17 cellular contexts compared by ENCODE assay signal in the genomic region with DNA sequence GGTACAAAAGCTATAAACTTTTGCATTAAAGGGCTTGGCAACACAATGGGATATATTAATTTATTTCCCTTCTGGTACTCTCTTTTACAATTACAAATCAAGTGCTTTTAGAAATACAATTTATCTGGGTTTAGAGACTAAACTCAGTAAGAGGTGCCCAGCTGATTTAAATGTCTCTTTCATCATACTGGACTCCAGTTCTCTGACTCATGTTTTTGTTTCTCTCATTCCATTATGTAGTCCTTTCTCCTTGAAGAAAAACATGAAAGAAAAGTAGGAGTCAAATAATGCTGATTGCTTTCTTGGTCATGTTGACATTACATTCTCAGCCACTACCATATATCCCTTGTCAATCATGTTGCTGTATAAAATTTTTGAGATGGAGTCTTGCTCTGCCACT. TPM values are rescaled to one million over a fixed set of nuclear protein-coding genes. Genes with fewer than 3 reads are reported as not detected.
A peak's percentile ranks its signal among the peaks of the same experiment; 100 is the strongest.
DNase-seq lines count a peak whose midpoint lies in the region; ATAC-seq, FAIRE-seq and TF ChIP-seq lines count a peak whose summit lies in the region.
"Had no signal": no experiment of that assay in that cellular context is flagged by ENCODE, and none has a peak within 500 bp of the region (broad histone marks: within the 10 kb centered on the region; RNA-seq: fewer than 3 reads in every experiment).

No MANE protein-coding gene starts in this region.

- no peaks in the 10 kb centered on the region for H3K9me3 ChIP-seq in CD4-positive, CD25-positive, alpha-beta regulatory T cell (ENCODE audit: control insufficient read depth in 2 of 2, low read length in 2 of 2)
- no peaks in the 10 kb centered on the region for H3K9me3 ChIP-seq in mesenchymal stem cell (ENCODE audit: control insufficient read depth, low read length)

- no peak overlapping the region for H2BK120ac ChIP-seq in mesenchymal stem cell (ENCODE audit: low read depth, low read length)

- H2BK15ac ChIP-seq in mesenchymal stem cell (ENCODE audit: low read depth, poor library complexity, severe bottlenecking), result no peak overlapping the region

- H4K8ac ChIP-seq in mesenchymal stem cell (ENCODE audit: low read length), result no peak overlapping the region

- no peaks in the 10 kb centered on the region for H3K4me1 ChIP-seq in CD4-positive, CD25-positive, alpha-beta regulatory T cell (ENCODE audit: control insufficient read depth, insufficient read depth, low read length, poor library complexity, severe bottlenecking)
- H3K4me1 ChIP-seq in mesenchymal stem cell (ENCODE audit: control insufficient read depth, insufficient read depth, low read depth, low read length), result peaks cover 1% of the 10 kb centered on the region
- H3K4me1 ChIP-seq: foreskin keratinocyte had no signal

- peak overlapping the region in 2 of 3 donors; percentile 46 to 48 for H3K27ac Mint-ChIP-seq in CD4-positive, CD25-positive, alpha-beta regulatory T cell
- H3K27ac Mint-ChIP-seq: activated naive CD8-positive, alpha-beta T cell; B cell; H9; T-helper 2 cell treated with Interferon-gamma antibody and Interleukin-4, amounts not matched to agents 5 μg/mL and 100 μg/mL, for 36 hours had no signal

- peaks cover 0 to 4% (median 0%) of the 10 kb centered on the region in 4 donors for H3K4me1 Mint-ChIP-seq in CD4-positive, CD25-positive, alpha-beta regulatory T cell
- H3K4me1 Mint-ChIP-seq: B cell, H9 had no signal

- DNase-seq in CD4-positive, CD25-positive, alpha-beta regulatory T cell, result no peak
- DNase-seq in RWPE1 (ENCODE audit: low spot score), result peak; percentile 8
- peak; percentile 50 for DNase-seq in mesenchymal stem cell
- no peak for DNase-seq in LoVo (ENCODE audit: low spot score)
- DNase-seq: activated CD4-positive, alpha-beta T cell treated with anti-CD3 and anti-CD28 coated beads for 48 hours; DMS153; H9; NCI-H2029; nucleus accumbens had no signal

- no peak for ATAC-seq in CD4-positive, CD25-positive, alpha-beta regulatory T cell (ENCODE audit: low read depth in 2 of 2)
- no peak for ATAC-seq in HG02623 (IDR thresholded peaks at IDR 0.05; ENCODE audit: unreplicated experiment)
- no peak for ATAC-seq in GM18873 (IDR thresholded peaks at IDR 0.05; ENCODE audit: low FRiP score, unreplicated experiment)
- ATAC-seq in HG02588 (IDR thresholded peaks at IDR 0.05; ENCODE audit: unreplicated experiment), result no peak
- ATAC-seq: foreskin keratinocyte had no signal

- H2BK12ac ChIP-seq in mesenchymal stem cell (ENCODE audit: low read length in 2 of 2), result no peak overlapping the region

- FAIRE-seq in endometrium (lab: Jason Lieb, UNC), result peak; percentile 26

- H3K27ac ChIP-seq in CD4-positive, CD25-positive, alpha-beta regulatory T cell (ENCODE audit: insufficient read depth, low read length, poor library complexity, severe bottlenecking), result no peak overlapping the region
- H3K27ac ChIP-seq in RWPE1, result no peak overlapping the region
- no peak overlapping the region for H3K27ac ChIP-seq in mesenchymal stem cell (ENCODE audit: low read length, poor library complexity, severe bottlenecking)
- H3K27ac ChIP-seq: foreskin keratinocyte had no signal

- no peak overlapping the region for H2AFZ ChIP-seq in mesenchymal stem cell (ENCODE audit: low read depth, low read length)

- no peak overlapping the region for H3K23ac ChIP-seq in mesenchymal stem cell (ENCODE audit: low read length in 2 of 2)

- no peak overlapping the region for H3K14ac ChIP-seq in mesenchymal stem cell (ENCODE audit: low read length in 2 of 2)

- H3K4me3 Mint-ChIP-seq in CD4-positive, CD25-positive, alpha-beta regulatory T cell, result no peak overlapping the region
- H3K4me3 Mint-ChIP-seq: activated naive CD8-positive, alpha-beta T cell; B cell; H9; T-helper 2 cell treated with Interferon-gamma antibody and Interleukin-4, amounts not matched to agents 5 μg/mL and 100 μg/mL, for 36 hours had no signal

- no peak overlapping the region for H4K91ac ChIP-seq in mesenchymal stem cell (ENCODE audit: low read length)

- H3K27me3 Mint-ChIP-seq in CD4-positive, CD25-positive, alpha-beta regulatory T cell, result no peaks in the 10 kb centered on the region
- H3K27me3 Mint-ChIP-seq: activated naive CD8-positive, alpha-beta T cell; B cell had no signal

- no peak overlapping the region for H2AK5ac ChIP-seq in mesenchymal stem cell (ENCODE audit: low read length, severe bottlenecking)

- H3K36me3 ChIP-seq in CD4-positive, CD25-positive, alpha-beta regulatory T cell (ENCODE audit: control insufficient read depth, insufficient read depth, low read length), result peaks cover 22% of the 10 kb centered on the region
- H3K36me3 ChIP-seq in mesenchymal stem cell (ENCODE audit: control insufficient read depth in 1 of 2, insufficient read depth in 2 of 2, low read depth in 1 of 2, low read length in 2 of 2), result peaks cover 0 to 31% of the 10 kb centered on the region in 2 experiments

- no peaks in the 10 kb centered on the region for H3K27me3 ChIP-seq in CD4-positive, CD25-positive, alpha-beta regulatory T cell (ENCODE audit: control insufficient read depth, insufficient read depth, low read length)
- no peaks in the 10 kb centered on the region for H3K27me3 ChIP-seq in mesenchymal stem cell (ENCODE audit: control insufficient read depth in 1 of 2, insufficient read depth in 1 of 2, low read length in 2 of 2)
- H3K27me3 ChIP-seq: foreskin keratinocyte had no signal

- H3K4me2 ChIP-seq in mesenchymal stem cell (ENCODE audit: low read length, poor library complexity, severe bottlenecking), result no peak overlapping the region

- H3K79me1 ChIP-seq in mesenchymal stem cell (replicated peaks; ENCODE audit: low read length, poor library complexity, severe bottlenecking), result no peaks in the 10 kb centered on the region

- POLR2A ChIA-PET in RWPE1 (lab: Yijun Ruan, JAX; ENCODE audit: low non-redundant PET), result no interaction called here

- H3K36me3 Mint-ChIP-seq in CD4-positive, CD25-positive, alpha-beta regulatory T cell, result peaks cover 24% of the 10 kb centered on the region

- peak overlapping the region; percentile 42 for H3K9ac ChIP-seq in mesenchymal stem cell (ENCODE audit: low read length)

- no peak overlapping the region for H3K4me3 ChIP-seq in CD4-positive, CD25-positive, alpha-beta regulatory T cell (ENCODE audit: low read depth, low read length)
- H3K4me3 ChIP-seq in mesenchymal stem cell (ENCODE audit: insufficient read depth in 1 of 2, low read depth in 1 of 2, low read length in 2 of 2), result no peak overlapping the region

- no peak overlapping the region for H3K4ac ChIP-seq in mesenchymal stem cell (ENCODE audit: low read depth in 1 of 2, low read length in 2 of 2)

- no peak overlapping the region for H3K18ac ChIP-seq in mesenchymal stem cell (ENCODE audit: low read depth in 1 of 2, low read length in 2 of 2)

- no peak overlapping the region for H2BK5ac ChIP-seq in mesenchymal stem cell (ENCODE audit: low read depth, low read length, poor library complexity, severe bottlenecking)

- H3K9me3 Mint-ChIP-seq in CD4-positive, CD25-positive, alpha-beta regulatory T cell, result peaks cover 0 to 2% (median 0%) of the 10 kb centered on the region in 7 donors
- H3K9me3 Mint-ChIP-seq: H9; T-helper 2 cell treated with Interferon-gamma antibody and Interleukin-4, amounts not matched to agents 5 μg/mL and 100 μg/mL, for 36 hours had no signal

- CTCF ChIA-PET in RWPE1 (lab: Yijun Ruan, JAX), result interaction anchor here (0.6 to 1.0 kb wide), 4 partner anchors 39 to 367 kb away, joined by 3 to 5 read pairs (median 4); no protein-coding TSS in a partner anchor

- TF ChIP-seq CTCF in RWPE1 (conservative IDR thresholded peaks at IDR 0.05; ENCODE audit: low read depth), result no peak

RNA-seq across cellular contexts. Expression of gene CFL2, which starts 36.3 kb away (rescaled TPM):
- 27.8 TPM for total RNA-seq in CD4-positive, CD25-positive, alpha-beta regulatory T cell
- 10 to 100 TPM in 1 of 4 donors, 1 to 10 TPM in 3; 7.1 to 11.1 (median 7.5) TPM for polyA plus RNA-seq in CD4-positive, CD25-positive, alpha-beta regulatory T cell
- polyA plus RNA-seq in mesenchymal stem cell (2013, experiment 1 of 2), result 111 TPM
- 121 TPM for polyA plus RNA-seq in mesenchymal stem cell (2013, experiment 2 of 2)

Comparison
In these comparisons a context has a peak if more than half of its experiments do, and no peak if none do; other contexts are left out.
1. DNase-seq: peak in RWPE1 (single experiment) and mesenchymal stem cell (single experiment); none in CD4-positive, CD25-positive, alpha-beta regulatory T cell (0 of 3) and LoVo (single experiment).